ENCODE assay signal across 28 cellular contexts in the genomic region with DNA sequence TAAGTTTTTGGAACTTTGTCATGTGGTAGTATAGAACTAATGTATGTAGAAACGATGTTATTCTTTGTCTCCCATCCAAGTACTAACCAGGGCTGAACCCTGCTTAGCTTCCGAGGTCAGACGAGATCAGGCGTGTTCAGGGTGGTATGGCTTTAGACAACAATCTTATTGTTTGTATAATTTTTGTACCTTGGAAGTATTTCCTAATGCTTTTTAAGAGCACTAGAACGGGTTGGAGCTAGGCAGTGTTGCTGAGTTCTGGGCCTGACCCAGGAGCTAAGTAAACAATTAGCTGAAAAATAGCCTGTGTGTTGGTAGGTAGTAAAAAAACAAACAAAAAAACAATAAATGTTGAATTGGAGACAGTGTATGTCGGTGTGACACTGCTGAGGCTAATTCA.
"Had no signal": no experiment of that assay in that cellular context is flagged by ENCODE, and none has a peak within 500 bp of the region (broad histone marks: within the 10 kb centered on the region; RNA-seq: fewer than 3 reads in every experiment).

No MANE protein-coding gene starts in this region.

- DNase-seq: colonic mucosa; dermis blood vessel endothelial cell; effector memory CD4-positive, alpha-beta T cell; erythroblast; esophagus squamous epithelium; foreskin melanocyte; glutamatergic neuron; hypothalamus; immature natural killer cell; islet precursor cell; kidney glomerular epithelial cell; left colon; mammary epithelial cell; naive thymus-derived CD8-positive, alpha-beta T cell; nephron progenitor cell; nucleus accumbens; right cardiac atrium; spleen; stimulated activated CD4-positive, alpha-beta T cell treated with anti-CD3 and anti-CD28 coated beads, Interleukin-4, amount 100 ng/mL, for 4 hours; stimulated activated naive CD8-positive, alpha-beta T cell treated with anti-CD3 and anti-CD28 coated beads, Interleukin-15, Interleukin-2, amounts not matched to agents 100 U/mL and 50 U/mL, for 24 hours; upper lobe of left lung; uterus had no signal

- H3K4me1 ChIP-seq: colonic mucosa, esophagus squamous epithelium, prostate gland, spleen, uterus had no signal

- ATAC-seq: left colon; naive thymus-derived CD8-positive, alpha-beta T cell; right cardiac atrium; stimulated activated memory B cell treated with anti-CD40 and anti-IgM and Interleukin-4, amounts not matched to agents 10 μg/mL and 1 μg/mL and 100 μg/mL, for 72 hours; stimulated activated naive CD8-positive, alpha-beta T cell treated with anti-CD3 and anti-CD28 coated beads, Interleukin-15, Interleukin-2, amounts not matched to agents 100 U/mL and 50 U/mL, for 24 hours had no signal

- FAIRE-seq: endometrium had no signal

- H3K4me3 ChIP-seq: colonic mucosa, esophagus squamous epithelium, prostate gland, skin epidermis, spleen, thoracic aorta, tibial nerve, upper lobe of left lung, uterus had no signal

- H3K27ac ChIP-seq: colonic mucosa, esophagus squamous epithelium, prostate gland, skin epidermis, spleen, thoracic aorta, upper lobe of left lung, uterus had no signal

- H3K36me3 ChIP-seq: colonic mucosa, esophagus squamous epithelium, prostate gland, spleen, thoracic aorta, tibial nerve, upper lobe of left lung, uterus had no signal

- H3K9me3 ChIP-seq: colonic mucosa, esophagus squamous epithelium, prostate gland, thoracic aorta, upper lobe of left lung, uterus had no signal

- H3K27me3 ChIP-seq: colonic mucosa, esophagus squamous epithelium, spleen, tibial nerve, upper lobe of left lung, uterus had no signal
